ENCODE assay signal across 19 cellular contexts in genomic region chr7:80896856-80897598, GRCh38. TPM values are rescaled to one million over a fixed set of nuclear protein-coding genes. Genes with fewer than 3 reads are reported as not detected.
DNase-seq lines count a peak whose midpoint lies in the region; ATAC-seq, FAIRE-seq and TF ChIP-seq lines count a peak whose summit lies in the region.
"Had no signal": no experiment of that assay in that cellular context is flagged by ENCODE, and none has a peak within 500 bp of the region (broad histone marks: within the 10 kb centered on the region; RNA-seq: fewer than 3 reads in every experiment).

No MANE protein-coding gene starts in this region.

- peaks cover 57% of the 10 kb centered on the region for H3K4me1 Mint-ChIP-seq in osteocyte (ENCODE audit: unreplicated experiment)
- no peaks in the 10 kb centered on the region for H3K4me1 Mint-ChIP-seq in activated T-cell treated with anti-CD3 and anti-CD28 coated beads, Interleukin-2, amount 50 U/mL, for 24 hours (ENCODE audit: low read depth)
- H3K4me1 Mint-ChIP-seq: activated naive CD8-positive, alpha-beta T cell treated with anti-CD3 and anti-CD28 coated beads, Interleukin-2, amount 10 ng/mL, durations not matched to agents 7 days and 5 days had no signal

- DNase-seq in A172 (ENCODE audit: low spot score): peak; percentile 59
- DNase-seq in H54 (ENCODE audit: insufficient read length, low spot score): no peak
- DNase-seq in mammary epithelial cell: no peak
- no peak for DNase-seq in osteocyte (ENCODE audit: extremely low spot score, unreplicated experiment)
- DNase-seq in activated CD4-positive, alpha-beta T cell treated with anti-CD3 and anti-CD28 coated beads for 48 hours: no peak
- no peak for DNase-seq in pancreas
- DNase-seq in activated T-cell treated with anti-CD3 and anti-CD28 coated beads, Interleukin-2, amount 50 U/mL, for 24 hours: no peak
- DNase-seq: activated CD4-positive, alpha-beta T cell treated with anti-CD3 and anti-CD28 coated beads, Interleukin-2, amount 50 U/mL, for 1 hour; activated naive CD8-positive, alpha-beta T cell treated with anti-CD3 and anti-CD28 coated beads, Interleukin-2, amount 10 ng/mL, durations not matched to agents 7 days and 5 days; activated T-cell treated with anti-CD3 and anti-CD28 coated beads, Interleukin-2, amount 50 U/mL, for 72 hours; effector memory CD8-positive, alpha-beta T cell; H7; NCI-H1436 treated with DMSO at 0.1 percent for 48 hours; NCI-H226; trophoblast cell had no signal

- intact Hi-C loops in mammary epithelial cell (cut with micrococcal nuclease) (no loop called here), pancreas (cut with DNase I) (no loop called here)

- peaks cover 79% of the 10 kb centered on the region for H3K79me2 ChIP-seq in mammary epithelial cell (ENCODE audit: insufficient read depth, low read length)
- H3K79me2 ChIP-seq: parathyroid adenoma had no signal

- H3K27me3 ChIP-seq in mammary epithelial cell (ENCODE audit: insufficient read depth, low read length) (no peaks in the 10 kb centered on the region), pancreas (no peaks in the 10 kb centered on the region)

- TF ChIP-seq CTCF in mammary epithelial cell (conservative IDR thresholded peaks at IDR 0.05 in 1 of 2, IDR thresholded peaks at IDR 0.05 in 1 of 2; ENCODE audit: extremely low read depth in 1 of 2, insufficient read depth in 1 of 2, low read depth in 1 of 2, low read length in 2 of 2) (no peak), osteocyte (IDR thresholded peaks at IDR 0.05) (no peak), pancreas (IDR thresholded peaks at IDR 0.05) (no peak)

- 84% methylated on average over 5 of the region's 7 CpGs for WGBS in mammary epithelial cell (ENCODE audit: low coverage, missing lambda C conversion rate)
- 82 to 90% methylated on average over 7 of the region's 7 CpGs for WGBS in pancreas, 2 donors

- no TSS peak for BruUV-seq in mammary epithelial cell (replicated peaks; lab: Mats Ljungman, UMichigan)

- no peaks in the 10 kb centered on the region for H4K20me1 ChIP-seq in mammary epithelial cell (ENCODE audit: insufficient read depth, low read length)

- peak overlapping the region; percentile 8 for H3K27ac ChIP-seq in mammary epithelial cell (ENCODE audit: insufficient read depth, low read depth, low read length)
- no peak overlapping the region for H3K27ac ChIP-seq in pancreas
- H3K27ac ChIP-seq: KMS-11, parathyroid adenoma had no signal

- H3K4me1 ChIP-seq in mammary epithelial cell (ENCODE audit: insufficient read depth, low read length) (peaks cover 35% of the 10 kb centered on the region), pancreas (no peaks in the 10 kb centered on the region)
- H3K4me1 ChIP-seq: parathyroid adenoma had no signal

- FAIRE-seq in H54 (lab: Jason Lieb, UNC) (peak; percentile 45), pancreas (lab: Jason Lieb, UNC) (no peak)

- no peak for TF ChIP-seq POLR2A in H54 (IDR thresholded peaks at IDR 0.05; ENCODE audit: low read depth, low read length)

- no peaks in the 10 kb centered on the region for H3K27me3 Mint-ChIP-seq in osteocyte (ENCODE audit: unreplicated experiment)
- no peaks in the 10 kb centered on the region for H3K27me3 Mint-ChIP-seq in activated T-cell treated with anti-CD3 and anti-CD28 coated beads, Interleukin-2, amount 50 U/mL, for 24 hours
- H3K27me3 Mint-ChIP-seq: activated naive CD8-positive, alpha-beta T cell treated with anti-CD3 and anti-CD28 coated beads, Interleukin-2, amount 10 ng/mL, durations not matched to agents 7 days and 5 days; effector memory CD8-positive, alpha-beta T cell had no signal

- H3K9me3 ChIP-seq in mammary epithelial cell (replicated peaks; ENCODE audit: insufficient read depth, low read length): no peaks in the 10 kb centered on the region
- no peaks in the 10 kb centered on the region for H3K9me3 ChIP-seq in pancreas

- no peak overlapping the region for H3K4me3 ChIP-seq in mammary epithelial cell (replicated peaks in 1 of 3; ENCODE audit: insufficient read depth in 1 of 3, low read depth in 2 of 3, low read length in 3 of 3)
- H3K4me3 ChIP-seq in pancreas: no peak overlapping the region

- no peak overlapping the region for H2AFZ ChIP-seq in mammary epithelial cell (ENCODE audit: low read depth, low read length)
- H2AFZ ChIP-seq: parathyroid adenoma had no signal

- dilution Hi-C loops in mammary epithelial cell (cut with HindIII; ENCODE audit: low sequenced_read_pairs): no loop called here

- in situ Hi-C loops in mammary epithelial cell (cut with MboI; ENCODE audit: low sequenced_read_pairs in 2 of 2): no loop called here

- H3K36me3 Mint-ChIP-seq in osteocyte (ENCODE audit: unreplicated experiment): peaks cover under 1% of the 10 kb centered on the region
- no peaks in the 10 kb centered on the region for H3K36me3 Mint-ChIP-seq in activated T-cell treated with anti-CD3 and anti-CD28 coated beads, Interleukin-2, amount 50 U/mL, for 24 hours (ENCODE audit: low read depth)
- H3K36me3 Mint-ChIP-seq: activated naive CD8-positive, alpha-beta T cell treated with anti-CD3 and anti-CD28 coated beads, Interleukin-2, amount 10 ng/mL, durations not matched to agents 7 days and 5 days had no signal

- H3K36me3 ChIP-seq in mammary epithelial cell (ENCODE audit: insufficient read depth, low read length): peaks cover 22% of the 10 kb centered on the region
- H3K36me3 ChIP-seq in pancreas: no peaks in the 10 kb centered on the region

- H3K9ac ChIP-seq in mammary epithelial cell (ENCODE audit: insufficient read depth, low read length): no peak overlapping the region
- H3K9ac ChIP-seq: KMS-11, parathyroid adenoma had no signal

- H3K27ac Mint-ChIP-seq in osteocyte (ENCODE audit: unreplicated experiment): peak overlapping the region; percentile 84
- H3K27ac Mint-ChIP-seq in activated T-cell treated with anti-CD3 and anti-CD28 coated beads, Interleukin-2, amount 50 U/mL, for 24 hours: no peak overlapping the region
- H3K27ac Mint-ChIP-seq: activated naive CD8-positive, alpha-beta T cell treated with anti-CD3 and anti-CD28 coated beads, Interleukin-2, amount 10 ng/mL, durations not matched to agents 7 days and 5 days; activated T-cell treated with anti-CD3 and anti-CD28 coated beads, Interleukin-2, amount 50 U/mL, for 72 hours; effector memory CD8-positive, alpha-beta T cell had no signal

- H3K4me2 ChIP-seq in mammary epithelial cell (ENCODE audit: insufficient read depth, low read depth, low read length): no peak overlapping the region
- H3K4me2 ChIP-seq: KMS-11 had no signal

- H3K4me3 Mint-ChIP-seq in osteocyte (ENCODE audit: unreplicated experiment): peak overlapping the region; percentile 19
- H3K4me3 Mint-ChIP-seq in activated T-cell treated with anti-CD3 and anti-CD28 coated beads, Interleukin-2, amount 50 U/mL, for 24 hours: no peak overlapping the region
- H3K4me3 Mint-ChIP-seq: activated naive CD8-positive, alpha-beta T cell treated with anti-CD3 and anti-CD28 coated beads, Interleukin-2, amount 10 ng/mL, durations not matched to agents 7 days and 5 days; activated T-cell treated with anti-CD3 and anti-CD28 coated beads, Interleukin-2, amount 50 U/mL, for 72 hours; effector memory CD8-positive, alpha-beta T cell had no signal

- no peak for ATAC-seq in pancreas
- no peak for ATAC-seq in GM18517 (IDR thresholded peaks at IDR 0.05; ENCODE audit: unreplicated experiment)
- ATAC-seq: activated T-cell treated with anti-CD3 and anti-CD28 coated beads, Interleukin-2, amount 50 U/mL, for 72 hours; effector memory CD8-positive, alpha-beta T cell; left lobe of liver had no signal

- CTCF ChIA-PET in mammary epithelial cell (lab: Charles Lee; ENCODE audit: low non-redundant PET): no interaction called here

- H3K9me3 Mint-ChIP-seq in osteocyte (ENCODE audit: unreplicated experiment): no peaks in the 10 kb centered on the region
- H3K9me3 Mint-ChIP-seq in activated T-cell treated with anti-CD3 and anti-CD28 coated beads, Interleukin-2, amount 50 U/mL, for 24 hours: peaks cover 2% of the 10 kb centered on the region
- H3K9me3 Mint-ChIP-seq: activated naive CD8-positive, alpha-beta T cell treated with anti-CD3 and anti-CD28 coated beads, Interleukin-2, amount 10 ng/mL, durations not matched to agents 7 days and 5 days; activated T-cell treated with anti-CD3 and anti-CD28 coated beads, Interleukin-2, amount 50 U/mL, for 72 hours had no signal

RNA-seq across cellular contexts. Expression of gene SEMA3C, which starts 21.8 kb away (rescaled TPM):
- total RNA-seq in A172 (2014; rRNA removed; shearing (Covaris generic)): 268 and 305 TPM in 2 replicates
- total RNA-seq in mammary epithelial cell (100 to 1,000 TPM; 312 to 708 TPM), osteocyte (74.1 and 77.5 TPM in 2 replicates), pancreas (10 to 100 TPM in 1 of 6 donors, 1 to 10 TPM in 3, under 1 TPM in 2; 0.28 to 11.3 (median 3.0) TPM)
- polyA plus RNA-seq in mammary epithelial cell (140 TPM), pancreas (under 1 TPM; 0.61 to 0.80 TPM)
- 473 TPM for polyA minus RNA-seq in mammary epithelial cell
- total RNA-seq: activated T-cell treated with anti-CD3 and anti-CD28 coated beads, Interleukin-2, amount 50 U/mL, for 72 hours had no signal
